In the genomic region with DNA sequence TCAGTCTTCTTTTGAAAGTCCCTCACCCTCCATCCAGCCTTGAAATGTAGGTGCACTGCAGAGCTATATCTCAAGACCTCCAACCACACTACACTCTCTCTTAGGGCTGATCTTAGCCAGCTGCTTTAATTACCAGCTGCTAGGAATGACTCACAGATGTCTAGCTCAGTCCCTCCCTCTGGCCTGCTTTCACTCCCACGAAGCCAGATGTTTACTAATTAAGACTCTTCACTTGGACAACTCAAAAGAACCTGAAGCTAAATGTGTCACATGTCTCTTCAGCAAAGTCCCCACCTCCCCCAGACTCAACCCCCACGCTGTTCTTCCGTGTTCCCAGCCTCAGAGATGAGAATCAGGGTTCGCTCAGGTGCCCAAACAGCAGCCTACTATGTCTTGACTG, we compare ENCODE assay signal across 8 cellular contexts. TPM values are rescaled to one million over a fixed set of nuclear protein-coding genes. Genes with fewer than 3 reads are reported as not detected.
DNase-seq lines count a peak whose midpoint lies in the region; ATAC-seq, FAIRE-seq and TF ChIP-seq lines count a peak whose summit lies in the region.

No MANE protein-coding gene starts in this region.

- FAIRE-seq in small intestine (lab: Jason Lieb, UNC), result no peak

- H3K4me1 ChIP-seq in OCI-LY7 (ENCODE audit: insufficient read depth, low read length, poor library complexity, severe bottlenecking) (peaks cover 16% of the 10 kb centered on the region), fibroblast of lung (ENCODE audit: control insufficient read depth, extremely low read depth, insufficient read depth, low read length) (peaks cover 10% of the 10 kb centered on the region), small intestine (ENCODE audit: control insufficient read depth in 2 of 2, insufficient read depth in 1 of 2, low read depth in 1 of 2, low read length in 1 of 2) (peaks cover 0 to 6% of the 10 kb centered on the region in 2 donors)

- H3K27me3 ChIP-seq in fibroblast of lung (ENCODE audit: control insufficient read depth, insufficient read depth, low read length), result no peaks in the 10 kb centered on the region
- H3K27me3 ChIP-seq in small intestine (ENCODE audit: control insufficient read depth in 2 of 2, insufficient read depth in 2 of 2, low read length in 2 of 2), result no peaks in the 10 kb centered on the region

- no peak overlapping the region for H3K4me3 Mint-ChIP-seq in activated naive CD4-positive, alpha-beta T cell treated with anti-CD3 and anti-CD28 coated beads for 36 hours

- no TSS peak for BruUV-seq in OCI-LY7 (replicated peaks; lab: Mats Ljungman, UMichigan)

- H2AFZ ChIP-seq in OCI-LY7 (ENCODE audit: low read length) (no peak overlapping the region), fibroblast of lung (ENCODE audit: low read length) (no peak overlapping the region)

- TF ChIP-seq CTCF in OCI-LY7 (conservative IDR thresholded peaks at IDR 0.05; ENCODE audit: low read length) (no peak), fibroblast of lung (conservative IDR thresholded peaks at IDR 0.05 in 1 of 2, IDR thresholded peaks at IDR 0.05 in 1 of 2; ENCODE audit: low read depth in 1 of 2, low read length in 2 of 2) (no peak)

- 58 to 65% (median 59%) methylated on average over 4 of the region's 4 CpGs for WGBS in small intestine, 3 donors

- no peaks in the 10 kb centered on the region for H3K9me3 Mint-ChIP-seq in activated naive CD4-positive, alpha-beta T cell treated with anti-CD3 and anti-CD28 coated beads for 36 hours

- H3K9me2 ChIP-seq in OCI-LY7 (ENCODE audit: insufficient read depth, low read length), result no peaks in the 10 kb centered on the region

- peaks cover 17% of the 10 kb centered on the region; the same call in 1 of the 2 replicates for H3K79me2 ChIP-seq in OCI-LY7 (ENCODE audit: insufficient read depth, low read depth, low read length)
- H3K79me2 ChIP-seq in fibroblast of lung (ENCODE audit: control insufficient read depth, insufficient read depth, low read length), result peaks cover 43% of the 10 kb centered on the region

- H3K9me3 ChIP-seq in OCI-LY7 (ENCODE audit: low read length), result no peaks in the 10 kb centered on the region
- H3K9me3 ChIP-seq in fibroblast of lung (ENCODE audit: control insufficient read depth, insufficient read depth, low read depth, low read length), result no peaks in the 10 kb centered on the region
- H3K9me3 ChIP-seq in small intestine (ENCODE audit: control insufficient read depth, low read depth), result no peaks in the 10 kb centered on the region

- H4K20me1 ChIP-seq in OCI-LY7 (ENCODE audit: insufficient read depth, low read length) (no peaks in the 10 kb centered on the region), fibroblast of lung (ENCODE audit: control insufficient read depth, extremely low read depth, insufficient read depth, low read length) (peaks cover 4% of the 10 kb centered on the region)

- H3K27me3 Mint-ChIP-seq in activated naive CD4-positive, alpha-beta T cell treated with anti-CD3 and anti-CD28 coated beads for 36 hours (ENCODE audit: low read depth), result no peaks in the 10 kb centered on the region

- H3K4me1 Mint-ChIP-seq in activated naive CD4-positive, alpha-beta T cell treated with anti-CD3 and anti-CD28 coated beads for 36 hours (ENCODE audit: low read depth), result peaks cover 38% of the 10 kb centered on the region

- H3K36me3 ChIP-seq in OCI-LY7 (ENCODE audit: insufficient read depth, low read length), result peaks cover 31% of the 10 kb centered on the region
- H3K36me3 ChIP-seq in fibroblast of lung (ENCODE audit: control insufficient read depth, insufficient read depth, low read length), result peaks cover 9% of the 10 kb centered on the region
- H3K36me3 ChIP-seq in small intestine (ENCODE audit: control insufficient read depth in 2 of 2, insufficient read depth in 2 of 2, low read length in 2 of 2), result peaks cover 12 to 17% of the 10 kb centered on the region in 2 donors

- H3K4me2 ChIP-seq in OCI-LY7 (ENCODE audit: low read length) (peak overlapping the region; percentile 8; the same call in 1 of the 2 replicates), fibroblast of lung (ENCODE audit: extremely low read depth, insufficient read depth, low read length) (peak overlapping the region; percentile 66)

- no peak overlapping the region for H3K9ac ChIP-seq in fibroblast of lung (ENCODE audit: insufficient read depth, low read length)

- H3K27ac Mint-ChIP-seq in activated naive CD4-positive, alpha-beta T cell treated with anti-CD3 and anti-CD28 coated beads for 36 hours, result no peak overlapping the region

- POLR2A ChIA-PET in OCI-LY7 (lab: Charles Lee), result no interaction called here

- no peak overlapping the region for H3K4me3 ChIP-seq in OCI-LY7 (ENCODE audit: low read depth, low read length, poor library complexity, severe bottlenecking)
- H3K4me3 ChIP-seq in fibroblast of lung (replicated peaks in 1 of 4; ENCODE audit: control extremely low read depth in 1 of 4, insufficient read depth in 1 of 4, low read depth in 3 of 4, low read length in 4 of 4), result peak overlapping the region in 2 of 4 experiments; percentile 8 to 25
- H3K4me3 ChIP-seq in small intestine (ENCODE audit: low read depth in 1 of 2, low read length in 2 of 2), result no peak overlapping the region

- ATAC-seq in HG03139 (IDR thresholded peaks at IDR 0.05; ENCODE audit: unreplicated experiment), result no peak

- H3K27ac ChIP-seq in OCI-LY7 (ENCODE audit: low read depth, low read length, poor library complexity, severe bottlenecking) (no peak overlapping the region), fibroblast of lung (ENCODE audit: insufficient read depth, low read length) (peak overlapping the region; percentile 13), small intestine (ENCODE audit: low read depth in 1 of 2, low read length in 1 of 2) (no peak overlapping the region)

- CTCF ChIA-PET in activated naive CD4-positive, alpha-beta T cell treated with anti-CD3 and anti-CD28 coated beads for 36 hours (lab: Charles Lee), result interaction anchor here (0.5 kb wide), 1 partner anchor 30 kb away, joined by 4 read pairs; no protein-coding TSS in a partner anchor
- CTCF ChIA-PET in OCI-LY7 (lab: Charles Lee; ENCODE audit: unreplicated experiment), result no interaction called here

- peak; percentile 4 for DNase-seq in activated naive CD4-positive, alpha-beta T cell treated with Interleukin-2 at 50 U/mL for 16 hours
- no peak for DNase-seq in activated naive CD4-positive, alpha-beta T cell treated with anti-CD3 and anti-CD28 coated beads for 36 hours
- DNase-seq in OCI-LY7 (ENCODE audit: low spot score) (no peak), fibroblast of lung (ENCODE audit: low read depth in 2 of 2) (peak; percentile 78 to 82), small intestine (peak; percentile 12), middle frontal gyrus (ENCODE audit: extremely low spot score, low spot score) (no peak), DMS79 (lab: John Stamatoyannopoulos, UW) (no peak)

- intact Hi-C loops in activated naive CD4-positive, alpha-beta T cell treated with anti-CD3 and anti-CD28 coated beads for 36 hours (cut with micrococcal nuclease), result loop anchor here (10.0 kb wide), 1 partner anchor 212 kb away; no protein-coding TSS in a partner anchor
- intact Hi-C loops in OCI-LY7 (cut with micrococcal nuclease; ENCODE audit: unreplicated experiment), result no loop called here

- H3K36me3 Mint-ChIP-seq in activated naive CD4-positive, alpha-beta T cell treated with anti-CD3 and anti-CD28 coated beads for 36 hours (ENCODE audit: low read depth), result peaks cover 17% of the 10 kb centered on the region

RNA-seq across cellular contexts. Expression of a gene that starts 2.6 kb away (rescaled TPM):
- total RNA-seq in activated naive CD4-positive, alpha-beta T cell treated with anti-CD3 and anti-CD28 coated beads for 36 hours, result 10 to 100 TPM; 52.5 to 54.1 TPM
- total RNA-seq in OCI-LY7 (2014; rRNA removed; shearing (Covaris generic)), result 47.6 and 48.3 TPM in 2 replicates
- 54.0 and 57.1 TPM in 2 replicates for total RNA-seq in OCI-LY7 (2022)
- total RNA-seq in fibroblast of lung, result 61.6 and 75.3 TPM in 2 replicates
- 20.1 and 34.1 TPM in 2 replicates for polyA plus RNA-seq in fibroblast of lung
- polyA plus RNA-seq in fibroblast of lung (2012), result 30.8 and 46.9 TPM in 2 replicates
- polyA minus RNA-seq in fibroblast of lung (ENCODE audit: low replicate concordance), result 188 and 251 TPM in 2 replicates
- 10 to 100 TPM; 30.4 to 47.0 (median 35.9) TPM for polyA plus RNA-seq in small intestine

RNA-seq across cellular contexts. Expression of a gene that starts 2.8 kb away (rescaled TPM):
- 1 to 10 TPM; 7.6 to 9.0 TPM for total RNA-seq in activated naive CD4-positive, alpha-beta T cell treated with anti-CD3 and anti-CD28 coated beads for 36 hours
- 9.4 and 11.5 TPM in 2 replicates for total RNA-seq in OCI-LY7 (2014; rRNA removed; shearing (Covaris generic))
- total RNA-seq in OCI-LY7 (2022) (11.2 and 19.8 TPM in 2 replicates), fibroblast of lung (16.9 and 22.8 TPM in 2 replicates)
- polyA plus RNA-seq in fibroblast of lung (11.4 and 14.6 TPM in 2 replicates), small intestine (10 to 100 TPM in 2 of 3 donors, 1 to 10 TPM in 1; 1.9 to 10.7 (median 10.2) TPM)
- polyA plus RNA-seq in fibroblast of lung (2012), result 10.8 and 10.9 TPM in 2 replicates
- 32.6 and 71.1 TPM in 2 replicates for polyA minus RNA-seq in fibroblast of lung (ENCODE audit: low replicate concordance)

Comparison
In these comparisons a context has a peak if more than half of its experiments do, and no peak if none do; other contexts are left out.
1. DNase-seq: peak in activated naive CD4-positive, alpha-beta T cell treated with Interleukin-2 at 50 U/mL for 16 hours (single experiment), fibroblast of lung (2 of 2) and small intestine (single experiment); none in activated naive CD4-positive, alpha-beta T cell treated with anti-CD3 and anti-CD28 coated beads for 36 hours (single experiment), OCI-LY7 (single experiment), middle frontal gyrus (single experiment) and DMS79 (single experiment).